ENCODE assay signal across 1 cellular context in the genomic region with DNA sequence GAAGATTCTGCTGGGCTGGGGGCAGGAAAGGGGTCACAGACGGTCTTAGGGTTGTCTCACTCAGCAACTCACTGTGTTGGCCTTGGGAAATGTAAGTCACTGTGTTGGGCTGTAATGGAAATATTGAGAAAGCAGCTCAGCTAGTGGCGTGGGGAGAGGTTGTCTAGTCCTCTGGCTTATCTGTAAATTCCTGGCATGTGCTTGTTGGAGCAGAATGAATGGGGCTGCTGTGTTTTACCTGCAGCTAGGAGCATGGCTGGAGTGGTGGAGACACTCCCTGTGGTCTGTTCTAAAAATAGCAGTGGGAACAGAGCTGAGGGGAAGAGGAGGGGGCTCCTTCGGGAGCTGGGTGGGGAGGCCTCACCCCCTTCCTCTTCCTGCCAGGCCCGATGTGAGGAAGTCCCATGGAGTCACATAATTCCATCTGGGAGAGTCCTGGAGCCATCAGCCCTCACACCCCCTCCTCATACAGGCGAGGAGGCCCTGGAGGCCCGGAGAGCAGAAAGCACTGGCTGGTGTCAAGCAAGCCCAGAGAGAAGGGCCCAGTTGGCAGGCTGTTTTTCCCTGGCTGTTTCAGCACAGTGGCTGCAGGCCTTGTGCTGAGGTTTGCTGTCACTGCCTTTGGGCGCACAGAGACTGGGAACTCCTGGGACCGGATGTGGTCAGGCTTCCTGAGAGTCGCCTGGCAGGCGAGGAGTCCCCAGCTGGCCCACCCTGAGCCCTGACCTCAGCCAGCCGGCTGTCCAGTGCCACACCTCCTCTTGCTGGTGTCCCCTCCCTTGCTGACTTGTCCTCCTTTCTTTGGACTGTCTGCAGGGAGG.
A peak's percentile ranks its signal among the peaks of the same experiment; 100 is the strongest.
TF ChIP-seq lines count a peak whose summit lies in the region.

No MANE protein-coding gene starts in this region.

TF ChIP-seq in HepG2, 621 proteins besides CTCF, POLR2A, EP300 and RAD21 (continued from another document and continues in another):
- TF ChIP-seq, protein P1, sequence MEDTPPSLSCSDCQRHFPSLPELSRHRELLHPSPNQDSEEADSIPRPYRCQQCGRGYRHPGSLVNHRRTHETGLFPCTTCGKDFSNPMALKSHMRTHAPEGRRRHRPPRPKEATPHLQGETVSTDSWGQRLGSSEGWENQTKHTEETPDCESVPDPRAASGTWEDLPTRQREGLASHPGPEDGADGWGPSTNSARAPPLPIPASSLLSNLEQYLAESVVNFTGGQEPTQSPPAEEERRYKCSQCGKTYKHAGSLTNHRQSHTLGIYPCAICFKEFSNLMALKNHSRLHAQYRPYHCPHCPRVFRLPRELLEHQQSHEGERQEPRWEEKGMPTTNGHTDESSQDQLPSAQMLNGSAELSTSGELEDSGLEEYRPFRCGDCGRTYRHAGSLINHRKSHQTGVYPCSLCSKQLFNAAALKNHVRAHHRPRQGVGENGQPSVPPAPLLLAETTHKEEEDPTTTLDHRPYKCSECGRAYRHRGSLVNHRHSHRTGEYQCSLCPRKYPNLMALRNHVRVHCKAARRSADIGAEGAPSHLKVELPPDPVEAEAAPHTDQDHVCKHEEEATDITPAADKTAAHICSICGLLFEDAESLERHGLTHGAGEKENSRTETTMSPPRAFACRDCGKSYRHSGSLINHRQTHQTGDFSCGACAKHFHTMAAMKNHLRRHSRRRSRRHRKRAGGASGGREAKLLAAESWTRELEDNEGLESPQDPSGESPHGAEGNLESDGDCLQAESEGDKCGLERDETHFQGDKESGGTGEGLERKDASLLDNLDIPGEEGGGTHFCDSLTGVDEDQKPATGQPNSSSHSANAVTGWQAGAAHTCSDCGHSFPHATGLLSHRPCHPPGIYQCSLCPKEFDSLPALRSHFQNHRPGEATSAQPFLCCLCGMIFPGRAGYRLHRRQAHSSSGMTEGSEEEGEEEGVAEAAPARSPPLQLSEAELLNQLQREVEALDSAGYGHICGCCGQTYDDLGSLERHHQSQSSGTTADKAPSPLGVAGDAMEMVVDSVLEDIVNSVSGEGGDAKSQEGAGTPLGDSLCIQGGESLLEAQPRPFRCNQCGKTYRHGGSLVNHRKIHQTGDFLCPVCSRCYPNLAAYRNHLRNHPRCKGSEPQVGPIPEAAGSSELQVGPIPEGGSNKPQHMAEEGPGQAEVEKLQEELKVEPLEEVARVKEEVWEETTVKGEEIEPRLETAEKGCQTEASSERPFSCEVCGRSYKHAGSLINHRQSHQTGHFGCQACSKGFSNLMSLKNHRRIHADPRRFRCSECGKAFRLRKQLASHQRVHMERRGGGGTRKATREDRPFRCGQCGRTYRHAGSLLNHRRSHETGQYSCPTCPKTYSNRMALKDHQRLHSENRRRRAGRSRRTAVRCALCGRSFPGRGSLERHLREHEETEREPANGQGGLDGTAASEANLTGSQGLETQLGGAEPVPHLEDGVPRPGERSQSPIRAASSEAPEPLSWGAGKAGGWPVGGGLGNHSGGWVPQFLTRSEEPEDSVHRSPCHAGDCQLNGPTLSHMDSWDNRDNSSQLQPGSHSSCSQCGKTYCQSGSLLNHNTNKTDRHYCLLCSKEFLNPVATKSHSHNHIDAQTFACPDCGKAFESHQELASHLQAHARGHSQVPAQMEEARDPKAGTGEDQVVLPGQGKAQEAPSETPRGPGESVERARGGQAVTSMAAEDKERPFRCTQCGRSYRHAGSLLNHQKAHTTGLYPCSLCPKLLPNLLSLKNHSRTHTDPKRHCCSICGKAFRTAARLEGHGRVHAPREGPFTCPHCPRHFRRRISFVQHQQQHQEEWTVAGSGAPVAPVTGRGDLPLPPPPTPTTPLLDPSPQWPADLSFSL (CRISPR knock-in tag; IDR thresholded peaks at IDR 0.05): no peak
- no peak for TF ChIP-seq ZNF776 (CRISPR knock-in tag; IDR thresholded peaks at IDR 0.05)
- no peak for TF ChIP-seq ZNF350 (CRISPR knock-in tag; IDR thresholded peaks at IDR 0.05; ENCODE audit: borderline replicate concordance, low read depth)
- no peak for TF ChIP-seq FOXK2 (IDR thresholded peaks at IDR 0.05)
- TF ChIP-seq RXRA (CRISPR knock-in tag; IDR thresholded peaks at IDR 0.05): peak; percentile 46
- no peak for TF ChIP-seq POLR2AphosphoS5 (IDR thresholded peaks at IDR 0.05; ENCODE audit: low read depth, low read length)
- TF ChIP-seq RXRB (CRISPR knock-in tag; IDR thresholded peaks at IDR 0.05; ENCODE audit: borderline replicate concordance): peak; percentile 58; the same call in 1 of the 2 replicates
- TF ChIP-seq ZNF225 (CRISPR knock-in tag; IDR thresholded peaks at IDR 0.05): no peak
- TF ChIP-seq AGO2 (optimal IDR thresholded peaks at IDR 0.05; ENCODE audit: low read depth, low read length): peak; percentile 51
- peak; percentile 50; the same call in 1 of the 2 replicates for TF ChIP-seq MXD4 (CRISPR knock-in tag; IDR thresholded peaks at IDR 0.05)
- TF ChIP-seq, protein P2, sequence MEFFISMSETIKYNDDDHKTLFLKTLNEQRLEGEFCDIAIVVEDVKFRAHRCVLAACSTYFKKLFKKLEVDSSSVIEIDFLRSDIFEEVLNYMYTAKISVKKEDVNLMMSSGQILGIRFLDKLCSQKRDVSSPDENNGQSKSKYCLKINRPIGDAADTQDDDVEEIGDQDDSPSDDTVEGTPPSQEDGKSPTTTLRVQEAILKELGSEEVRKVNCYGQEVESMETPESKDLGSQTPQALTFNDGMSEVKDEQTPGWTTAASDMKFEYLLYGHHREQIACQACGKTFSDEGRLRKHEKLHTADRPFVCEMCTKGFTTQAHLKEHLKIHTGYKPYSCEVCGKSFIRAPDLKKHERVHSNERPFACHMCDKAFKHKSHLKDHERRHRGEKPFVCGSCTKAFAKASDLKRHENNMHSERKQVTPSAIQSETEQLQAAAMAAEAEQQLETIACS (CRISPR knock-in tag; IDR thresholded peaks at IDR 0.05): no peak
- TF ChIP-seq SNAI1 (CRISPR knock-in tag; IDR thresholded peaks at IDR 0.05; ENCODE audit: borderline replicate concordance): no peak
- no peak for TF ChIP-seq MAZ (IDR thresholded peaks at IDR 0.05; ENCODE audit: borderline replicate concordance, low read depth, low read length)
- no peak for TF ChIP-seq MAZ (CRISPR knock-in tag; IDR thresholded peaks at IDR 0.05; ENCODE audit: low read depth)
- TF ChIP-seq FIP1L1 (IDR thresholded peaks at IDR 0.05; ENCODE audit: borderline replicate concordance, insufficient read depth, low read depth, low read length): no peak
- TF ChIP-seq SIX1 (CRISPR knock-in tag; IDR thresholded peaks at IDR 0.05; ENCODE audit: borderline replicate concordance): no peak
- TF ChIP-seq, protein P3, sequence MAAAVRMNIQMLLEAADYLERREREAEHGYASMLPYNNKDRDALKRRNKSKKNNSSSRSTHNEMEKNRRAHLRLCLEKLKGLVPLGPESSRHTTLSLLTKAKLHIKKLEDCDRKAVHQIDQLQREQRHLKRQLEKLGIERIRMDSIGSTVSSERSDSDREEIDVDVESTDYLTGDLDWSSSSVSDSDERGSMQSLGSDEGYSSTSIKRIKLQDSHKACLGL (CRISPR knock-in tag; IDR thresholded peaks at IDR 0.05): 0 out of 2 replicates have a peak, but pooled peaks have one; percentile 58
- TF ChIP-seq ZNF546 (CRISPR knock-in tag; conservative IDR thresholded peaks at IDR 0.05): no peak
- TF ChIP-seq ZMYM4 (CRISPR knock-in tag; IDR thresholded peaks at IDR 0.05): no peak
- no peak for TF ChIP-seq MAF1 (CRISPR knock-in tag; IDR thresholded peaks at IDR 0.05; ENCODE audit: borderline replicate concordance)
- TF ChIP-seq, protein P4, sequence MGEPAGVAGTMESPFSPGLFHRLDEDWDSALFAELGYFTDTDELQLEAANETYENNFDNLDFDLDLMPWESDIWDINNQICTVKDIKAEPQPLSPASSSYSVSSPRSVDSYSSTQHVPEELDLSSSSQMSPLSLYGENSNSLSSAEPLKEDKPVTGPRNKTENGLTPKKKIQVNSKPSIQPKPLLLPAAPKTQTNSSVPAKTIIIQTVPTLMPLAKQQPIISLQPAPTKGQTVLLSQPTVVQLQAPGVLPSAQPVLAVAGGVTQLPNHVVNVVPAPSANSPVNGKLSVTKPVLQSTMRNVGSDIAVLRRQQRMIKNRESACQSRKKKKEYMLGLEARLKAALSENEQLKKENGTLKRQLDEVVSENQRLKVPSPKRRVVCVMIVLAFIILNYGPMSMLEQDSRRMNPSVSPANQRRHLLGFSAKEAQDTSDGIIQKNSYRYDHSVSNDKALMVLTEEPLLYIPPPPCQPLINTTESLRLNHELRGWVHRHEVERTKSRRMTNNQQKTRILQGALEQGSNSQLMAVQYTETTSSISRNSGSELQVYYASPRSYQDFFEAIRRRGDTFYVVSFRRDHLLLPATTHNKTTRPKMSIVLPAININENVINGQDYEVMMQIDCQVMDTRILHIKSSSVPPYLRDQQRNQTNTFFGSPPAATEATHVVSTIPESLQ (CRISPR knock-in tag; conservative IDR thresholded peaks at IDR 0.05): no peak
- TF ChIP-seq ZNF619 (CRISPR knock-in tag; IDR thresholded peaks at IDR 0.05): 0 out of 2 replicates have a peak, but pooled peaks have one; percentile 58
- no peak for TF ChIP-seq MLLT10 (CRISPR knock-in tag; IDR thresholded peaks at IDR 0.05)
- TF ChIP-seq PHF8 (CRISPR knock-in tag; IDR thresholded peaks at IDR 0.05): peak; percentile 37; the same call in 1 of the 2 replicates
- TF ChIP-seq, protein P5, sequence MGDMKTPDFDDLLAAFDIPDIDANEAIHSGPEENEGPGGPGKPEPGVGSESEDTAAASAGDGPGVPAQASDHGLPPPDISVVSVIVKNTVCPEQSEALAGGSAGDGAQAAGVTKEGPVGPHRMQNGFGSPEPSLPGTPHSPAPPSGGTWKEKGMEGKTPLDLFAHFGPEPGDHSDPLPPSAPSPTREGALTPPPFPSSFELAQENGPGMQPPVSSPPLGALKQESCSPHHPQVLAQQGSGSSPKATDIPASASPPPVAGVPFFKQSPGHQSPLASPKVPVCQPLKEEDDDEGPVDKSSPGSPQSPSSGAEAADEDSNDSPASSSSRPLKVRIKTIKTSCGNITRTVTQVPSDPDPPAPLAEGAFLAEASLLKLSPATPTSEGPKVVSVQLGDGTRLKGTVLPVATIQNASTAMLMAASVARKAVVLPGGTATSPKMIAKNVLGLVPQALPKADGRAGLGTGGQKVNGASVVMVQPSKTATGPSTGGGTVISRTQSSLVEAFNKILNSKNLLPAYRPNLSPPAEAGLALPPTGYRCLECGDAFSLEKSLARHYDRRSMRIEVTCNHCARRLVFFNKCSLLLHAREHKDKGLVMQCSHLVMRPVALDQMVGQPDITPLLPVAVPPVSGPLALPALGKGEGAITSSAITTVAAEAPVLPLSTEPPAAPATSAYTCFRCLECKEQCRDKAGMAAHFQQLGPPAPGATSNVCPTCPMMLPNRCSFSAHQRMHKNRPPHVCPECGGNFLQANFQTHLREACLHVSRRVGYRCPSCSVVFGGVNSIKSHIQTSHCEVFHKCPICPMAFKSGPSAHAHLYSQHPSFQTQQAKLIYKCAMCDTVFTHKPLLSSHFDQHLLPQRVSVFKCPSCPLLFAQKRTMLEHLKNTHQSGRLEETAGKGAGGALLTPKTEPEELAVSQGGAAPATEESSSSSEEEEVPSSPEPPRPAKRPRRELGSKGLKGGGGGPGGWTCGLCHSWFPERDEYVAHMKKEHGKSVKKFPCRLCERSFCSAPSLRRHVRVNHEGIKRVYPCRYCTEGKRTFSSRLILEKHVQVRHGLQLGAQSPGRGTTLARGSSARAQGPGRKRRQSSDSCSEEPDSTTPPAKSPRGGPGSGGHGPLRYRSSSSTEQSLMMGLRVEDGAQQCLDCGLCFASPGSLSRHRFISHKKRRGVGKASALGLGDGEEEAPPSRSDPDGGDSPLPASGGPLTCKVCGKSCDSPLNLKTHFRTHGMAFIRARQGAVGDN (CRISPR knock-in tag; IDR thresholded peaks at IDR 0.05): peak; percentile 76
- no peak for TF ChIP-seq ZNF746 (CRISPR knock-in tag; IDR thresholded peaks at IDR 0.05)
- TF ChIP-seq ZNF782 (CRISPR knock-in tag; IDR thresholded peaks at IDR 0.05; ENCODE audit: borderline replicate concordance): no peak
- TF ChIP-seq ZNF598 (CRISPR knock-in tag; IDR thresholded peaks at IDR 0.05; ENCODE audit: borderline replicate concordance): no peak
- TF ChIP-seq ATF7-NPFF (CRISPR knock-in tag; IDR thresholded peaks at IDR 0.05; ENCODE audit: low read depth): no peak
- no peak for TF ChIP-seq FOXP1 (IDR thresholded peaks at IDR 0.05)
- 0 out of 2 replicates have a peak, but pooled peaks have one; percentile 23 for TF ChIP-seq FOXP1 (CRISPR knock-in tag; IDR thresholded peaks at IDR 0.05)
- TF ChIP-seq, protein P6, sequence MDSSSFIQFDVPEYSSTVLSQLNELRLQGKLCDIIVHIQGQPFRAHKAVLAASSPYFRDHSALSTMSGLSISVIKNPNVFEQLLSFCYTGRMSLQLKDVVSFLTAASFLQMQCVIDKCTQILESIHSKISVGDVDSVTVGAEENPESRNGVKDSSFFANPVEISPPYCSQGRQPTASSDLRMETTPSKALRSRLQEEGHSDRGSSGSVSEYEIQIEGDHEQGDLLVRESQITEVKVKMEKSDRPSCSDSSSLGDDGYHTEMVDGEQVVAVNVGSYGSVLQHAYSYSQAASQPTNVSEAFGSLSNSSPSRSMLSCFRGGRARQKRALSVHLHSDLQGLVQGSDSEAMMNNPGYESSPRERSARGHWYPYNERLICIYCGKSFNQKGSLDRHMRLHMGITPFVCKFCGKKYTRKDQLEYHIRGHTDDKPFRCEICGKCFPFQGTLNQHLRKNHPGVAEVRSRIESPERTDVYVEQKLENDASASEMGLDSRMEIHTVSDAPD (CRISPR knock-in tag; IDR thresholded peaks at IDR 0.05): no peak
- TF ChIP-seq HNRNPK (IDR thresholded peaks at IDR 0.05; ENCODE audit: low read depth, low read length, poor library complexity, severe bottlenecking): no peak
- TF ChIP-seq MXD3 (CRISPR knock-in tag; IDR thresholded peaks at IDR 0.05): 0 out of 2 replicates have a peak, but pooled peaks have one; percentile 39
- no peak for TF ChIP-seq HDAC1 (CRISPR knock-in tag; IDR thresholded peaks at IDR 0.05)
- no peak for TF ChIP-seq TMF1 (CRISPR knock-in tag; IDR thresholded peaks at IDR 0.05; ENCODE audit: low read depth)
- TF ChIP-seq, protein P7, sequence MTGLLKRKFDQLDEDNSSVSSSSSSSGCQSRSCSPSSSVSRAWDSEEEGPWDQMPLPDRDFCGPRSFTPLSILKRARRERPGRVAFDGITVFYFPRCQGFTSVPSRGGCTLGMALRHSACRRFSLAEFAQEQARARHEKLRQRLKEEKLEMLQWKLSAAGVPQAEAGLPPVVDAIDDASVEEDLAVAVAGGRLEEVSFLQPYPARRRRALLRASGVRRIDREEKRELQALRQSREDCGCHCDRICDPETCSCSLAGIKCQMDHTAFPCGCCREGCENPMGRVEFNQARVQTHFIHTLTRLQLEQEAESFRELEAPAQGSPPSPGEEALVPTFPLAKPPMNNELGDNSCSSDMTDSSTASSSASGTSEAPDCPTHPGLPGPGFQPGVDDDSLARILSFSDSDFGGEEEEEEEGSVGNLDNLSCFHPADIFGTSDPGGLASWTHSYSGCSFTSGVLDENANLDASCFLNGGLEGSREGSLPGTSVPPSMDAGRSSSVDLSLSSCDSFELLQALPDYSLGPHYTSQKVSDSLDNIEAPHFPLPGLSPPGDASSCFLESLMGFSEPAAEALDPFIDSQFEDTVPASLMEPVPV (CRISPR knock-in tag; IDR thresholded peaks at IDR 0.05): no peak
- TF ChIP-seq CAMTA2 (CRISPR knock-in tag; IDR thresholded peaks at IDR 0.05; ENCODE audit: borderline replicate concordance): no peak; the same call in 1 of the 2 replicates
- no peak for TF ChIP-seq MAFG (CRISPR knock-in tag; IDR thresholded peaks at IDR 0.05)
- 0 out of 2 replicates have a peak, but pooled peaks have one; percentile 17 for TF ChIP-seq ISL2 (CRISPR knock-in tag; IDR thresholded peaks at IDR 0.05)
- no peak for TF ChIP-seq DR1 (CRISPR knock-in tag; IDR thresholded peaks at IDR 0.05)
- no peak for TF ChIP-seq KLF6 (CRISPR knock-in tag; IDR thresholded peaks at IDR 0.05)
- 0 out of 2 replicates have a peak, but pooled peaks have one; percentile 40 for TF ChIP-seq ZNF235 (CRISPR knock-in tag; IDR thresholded peaks at IDR 0.05; ENCODE audit: borderline replicate concordance)
- peak; percentile 60 for TF ChIP-seq SALL1 (CRISPR knock-in tag; IDR thresholded peaks at IDR 0.05)
- no peak for TF ChIP-seq CBFB (CRISPR knock-in tag; IDR thresholded peaks at IDR 0.05)
